ENCODE assay signal across 8 cellular contexts in the genomic region with DNA sequence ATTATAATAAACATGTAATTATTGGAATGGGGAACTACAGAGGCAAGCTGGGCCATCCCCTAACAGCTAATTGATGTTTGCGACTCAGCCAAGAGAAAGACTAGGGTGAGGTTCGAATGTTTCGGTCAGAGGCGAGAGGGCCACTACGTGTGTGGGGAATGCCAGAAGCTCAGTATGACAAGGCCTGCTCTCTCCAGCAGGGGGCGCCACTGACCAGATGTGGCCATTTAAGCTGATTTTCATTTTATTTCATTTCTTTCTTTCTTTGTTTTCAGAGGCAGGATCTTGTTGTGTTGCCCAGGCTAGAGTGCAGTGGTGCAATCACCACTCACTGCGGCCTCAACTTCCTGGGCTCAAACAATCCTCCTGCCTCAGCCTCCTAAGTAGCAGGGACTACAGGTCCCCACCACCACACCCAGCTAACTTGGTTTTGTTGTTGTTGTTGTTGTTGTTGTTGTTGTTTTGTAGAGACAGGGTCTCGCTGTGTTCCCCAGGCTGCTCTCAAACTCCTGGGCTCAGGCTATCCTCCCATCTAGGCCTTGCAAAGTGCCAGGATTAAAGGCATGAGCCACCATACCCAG. TPM values are rescaled to one million over a fixed set of nuclear protein-coding genes. Genes with fewer than 3 reads are reported as not detected.
DNase-seq lines count a peak whose midpoint lies in the region; ATAC-seq and TF ChIP-seq lines count a peak whose summit lies in the region.

No MANE protein-coding gene starts in this region.

- H3K27ac ChIP-seq in CD4-positive, alpha-beta T cell (ENCODE audit: low read depth, low read length), result no peak overlapping the region
- H3K27ac ChIP-seq in lower lobe of right lung, result no peak overlapping the region

- H3K4me3 Mint-ChIP-seq in CD4-positive, alpha-beta T cell, result no peak overlapping the region

- H3K27me3 Mint-ChIP-seq in CD4-positive, alpha-beta T cell, result peaks cover 6% of the 10 kb centered on the region

- no peaks in the 10 kb centered on the region for H3K9me3 ChIP-seq in CD4-positive, alpha-beta T cell (ENCODE audit: control insufficient read depth, low read length)
- no peaks in the 10 kb centered on the region for H3K9me3 ChIP-seq in lower lobe of right lung

- H3K36me3 Mint-ChIP-seq in CD4-positive, alpha-beta T cell (ENCODE audit: low read depth), result no peaks in the 10 kb centered on the region

- POLR2A ChIA-PET in CD4-positive, alpha-beta T cell (lab: Charles Lee), result no interaction called here

- peak; percentile 55 for TF ChIP-seq CTCF in CD4-positive, alpha-beta T cell (IDR thresholded peaks at IDR 0.05)
- TF ChIP-seq CTCF in LNCaP clone FGC (IDR thresholded peaks at IDR 0.05; ENCODE audit: control insufficient read depth, extremely low read depth, insufficient read depth) (peak; percentile 34), lower lobe of right lung (IDR thresholded peaks at IDR 0.05) (peak; percentile 60)

- H3K36me3 ChIP-seq in lower lobe of right lung, result no peaks in the 10 kb centered on the region

- peaks cover 3% of the 10 kb centered on the region for H3K27me3 ChIP-seq in CD4-positive, alpha-beta T cell (ENCODE audit: control insufficient read depth, insufficient read depth, low read length)
- peaks cover 7% of the 10 kb centered on the region for H3K27me3 ChIP-seq in lower lobe of right lung (ENCODE audit: low read depth)

- no peak overlapping the region for H3K4me3 ChIP-seq in LNCaP clone FGC (ENCODE audit: low read depth, low read length)
- no peak overlapping the region for H3K4me3 ChIP-seq in lower lobe of right lung

- H3K4me1 ChIP-seq in lower lobe of right lung, result no peaks in the 10 kb centered on the region

- no peaks in the 10 kb centered on the region for H3K9me3 Mint-ChIP-seq in CD4-positive, alpha-beta T cell

- no peak overlapping the region for H3K27ac Mint-ChIP-seq in CD4-positive, alpha-beta T cell

- CTCF ChIA-PET in CD4-positive, alpha-beta T cell (lab: Charles Lee), result no interaction called here

- no peak for ATAC-seq in CD4-positive, alpha-beta T cell (ENCODE audit: poor library complexity)
- ATAC-seq in lower lobe of right lung (peak in 1 of 2 donors; percentile 51), GM21360 (IDR thresholded peaks at IDR 0.05; ENCODE audit: unreplicated experiment) (no peak), HG03025 (IDR thresholded peaks at IDR 0.05; ENCODE audit: low FRiP score, unreplicated experiment) (no peak), esophagus mucosa (no peak)

- H3K4me1 Mint-ChIP-seq in CD4-positive, alpha-beta T cell (ENCODE audit: low read depth), result no peaks in the 10 kb centered on the region

- DNase-seq in CD4-positive, alpha-beta T cell, result peak in 8 of 10 experiments; percentile 7 to 37 (median 13)
- DNase-seq in LNCaP clone FGC (ENCODE audit: low read depth) (no peak), activated T-helper 1 cell treated with Interleukin-2 at 50 U/mL for 16 hours (ENCODE audit: low read depth) (peak; percentile 5), lower lobe of right lung (peak; percentile 55), occipital lobe (lab: John Stamatoyannopoulos, UW) (no peak)

- intact Hi-C loops in CD4-positive, alpha-beta T cell (cut with DNase I, micrococcal nuclease), result no loop called here
- intact Hi-C loops in lower lobe of right lung (cut with DNase I), result no loop called here

RNA-seq across cellular contexts. Expression of a gene that starts 38.1 kb away (rescaled TPM):
- total RNA-seq in CD4-positive, alpha-beta T cell, result under 1 TPM in 1 of 2 experiments, not detected in 1; 0.39 TPM
- 2.9 TPM for total RNA-seq in lower lobe of right lung
- total RNA-seq in occipital lobe, result 3.6 TPM
- not detected for total RNA-seq in esophagus mucosa

RNA-seq across cellular contexts. Expression of a gene that starts 46.6 kb away (rescaled TPM):
- 10 to 100 TPM; 47.9 to 48.3 TPM for total RNA-seq in CD4-positive, alpha-beta T cell
- total RNA-seq in lower lobe of right lung, result 38.5 TPM
- total RNA-seq in occipital lobe, result 23.6 TPM
- total RNA-seq in esophagus mucosa, result 17.3 TPM

Comparison
In these comparisons a context has a peak if more than half of its experiments do, and no peak if none do; other contexts are left out.
1. DNase-seq: peak in CD4-positive, alpha-beta T cell (8 of 10), activated T-helper 1 cell treated with Interleukin-2 at 50 U/mL for 16 hours (single experiment) and lower lobe of right lung (single experiment); none in LNCaP clone FGC (single experiment) and occipital lobe (single experiment).
2. Peak in every context shown above with its lines, with median percentiles within 50 percentile points of each other: CTCF ChIP-seq.